13 cellular contexts compared by ENCODE assay signal in the genomic region with DNA sequence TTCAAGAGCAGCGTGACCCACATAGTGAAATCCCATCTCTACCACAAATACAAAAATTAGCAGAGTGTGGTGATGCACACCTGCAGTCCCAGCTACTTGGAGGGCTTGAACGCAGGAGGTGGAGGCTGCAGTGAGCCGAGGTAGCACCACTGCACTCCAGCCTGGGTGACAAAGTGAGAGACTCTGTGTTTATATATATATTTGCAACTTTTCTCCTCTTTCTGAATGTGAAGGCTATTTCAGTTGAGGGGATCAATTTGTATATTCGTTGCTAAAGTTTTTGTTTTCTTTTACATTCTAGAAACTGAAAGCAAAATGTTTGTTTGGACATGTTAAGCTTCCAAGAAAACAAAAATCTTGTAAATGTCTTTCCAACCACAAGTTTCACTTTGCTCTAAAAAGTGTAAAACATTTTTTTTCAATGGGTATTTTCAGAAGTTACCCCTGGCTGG. TPM values are rescaled to one million over a fixed set of nuclear protein-coding genes. Genes with fewer than 3 reads are reported as not detected.
DNase-seq lines count a peak whose midpoint lies in the region; ATAC-seq and TF ChIP-seq lines count a peak whose summit lies in the region.
"Had no signal": no experiment of that assay in that cellular context is flagged by ENCODE, and none has a peak within 500 bp of the region (broad histone marks: within the 10 kb centered on the region; RNA-seq: fewer than 3 reads in every experiment).

No MANE protein-coding gene starts in this region.

- H3K27ac ChIP-seq in naive thymus-derived CD4-positive, alpha-beta T cell (ENCODE audit: low read depth, low read length): no peak overlapping the region
- H3K27ac ChIP-seq: adrenal gland, spleen had no signal

- H3K4me1 ChIP-seq in naive thymus-derived CD4-positive, alpha-beta T cell (ENCODE audit: control insufficient read depth in 2 of 2, insufficient read depth in 2 of 2, low read length in 2 of 2): no peaks in the 10 kb centered on the region
- H3K4me1 ChIP-seq: adrenal gland, spleen had no signal

- intact Hi-C loops in natural killer cell (cut with micrococcal nuclease): no loop called here
- intact Hi-C loops in naive thymus-derived CD4-positive, alpha-beta T cell (cut with micrococcal nuclease): no loop called here

- H3K4me3 ChIP-seq in naive thymus-derived CD4-positive, alpha-beta T cell (ENCODE audit: low read length): no peak overlapping the region
- H3K4me3 ChIP-seq: adrenal gland, spleen had no signal

- no peaks in the 10 kb centered on the region for H3K36me3 ChIP-seq in naive thymus-derived CD4-positive, alpha-beta T cell (ENCODE audit: control insufficient read depth in 2 of 3, insufficient read depth in 3 of 3, low read length in 3 of 3)
- H3K36me3 ChIP-seq: adrenal gland, spleen had no signal

- POLR2A ChIA-PET in naive thymus-derived CD4-positive, alpha-beta T cell (lab: Charles Lee): no interaction called here

- peaks cover 3 to 5% of the 10 kb centered on the region in 2 donors for H3K27me3 Mint-ChIP-seq in natural killer cell (ENCODE audit: low read depth in 2 of 2)
- H3K27me3 Mint-ChIP-seq in naive thymus-derived CD4-positive, alpha-beta T cell: peaks cover 18 to 51% (median 25%) of the 10 kb centered on the region in 5 donors

- H3K9me3 Mint-ChIP-seq in natural killer cell: no peaks in the 10 kb centered on the region
- peaks cover 0 to 6% (median 0%) of the 10 kb centered on the region in 11 donors for H3K9me3 Mint-ChIP-seq in naive thymus-derived CD4-positive, alpha-beta T cell
- H3K9me3 Mint-ChIP-seq: CD4-positive, alpha-beta T cell had no signal

- DNase-seq in natural killer cell (no peak), NCI-H1048 (lab: John Stamatoyannopoulos, UW) (no peak)
- no peak for DNase-seq in naive thymus-derived CD4-positive, alpha-beta T cell
- DNase-seq: activated B cell treated with CpG ODN at 0.5 μM for 24 hours; adrenal gland; CD4-positive, alpha-beta T cell; cortex of kidney; SK-N-SH; spleen had no signal

- H3K36me3 Mint-ChIP-seq in natural killer cell: no peaks in the 10 kb centered on the region
- peaks cover 0 to 9% (median 0%) of the 10 kb centered on the region in 5 donors for H3K36me3 Mint-ChIP-seq in naive thymus-derived CD4-positive, alpha-beta T cell

- no peaks in the 10 kb centered on the region for H3K27me3 ChIP-seq in naive thymus-derived CD4-positive, alpha-beta T cell (ENCODE audit: control insufficient read depth in 2 of 2, insufficient read depth in 2 of 2, low read length in 2 of 2)
- H3K27me3 ChIP-seq: adrenal gland, spleen had no signal

- peak overlapping the region; percentile 25 for H3K4me3 Mint-ChIP-seq in natural killer cell
- H3K4me3 Mint-ChIP-seq in naive thymus-derived CD4-positive, alpha-beta T cell: peak overlapping the region in 1 of 10 donors; percentile 51
- H3K4me3 Mint-ChIP-seq: activated B cell treated with CpG ODN at 0.5 μM for 24 hours; CD4-positive, alpha-beta T cell had no signal

- peak overlapping the region in 1 of 2 donors; percentile 54 for H3K27ac Mint-ChIP-seq in natural killer cell
- H3K27ac Mint-ChIP-seq in naive thymus-derived CD4-positive, alpha-beta T cell: peak overlapping the region in 1 of 9 donors; percentile 73
- H3K27ac Mint-ChIP-seq: activated B cell treated with CpG ODN at 0.5 μM for 24 hours; CD4-positive, alpha-beta T cell had no signal

- no peak for TF ChIP-seq CTCF in natural killer cell (IDR thresholded peaks at IDR 0.05)

- CTCF ChIA-PET in naive thymus-derived CD4-positive, alpha-beta T cell (lab: Charles Lee): no interaction called here

- ATAC-seq in GM19043 (IDR thresholded peaks at IDR 0.05; ENCODE audit: low read depth, unreplicated experiment) (peak; percentile 53), GM21723 (IDR thresholded peaks at IDR 0.05; ENCODE audit: unreplicated experiment) (peak; percentile 71), HG03196 (IDR thresholded peaks at IDR 0.05; ENCODE audit: unreplicated experiment) (peak; percentile 45), natural killer cell (peak in 2 of 3 donors; percentile 35 to 54), HG03135 (IDR thresholded peaks at IDR 0.05; ENCODE audit: unreplicated experiment) (no peak)
- no peak for ATAC-seq in naive thymus-derived CD4-positive, alpha-beta T cell

- peaks cover 0 to 12% of the 10 kb centered on the region in 2 donors for H3K4me1 Mint-ChIP-seq in natural killer cell
- H3K4me1 Mint-ChIP-seq in naive thymus-derived CD4-positive, alpha-beta T cell: peaks cover 0 to 29% (median 0%) of the 10 kb centered on the region in 7 donors
- H3K4me1 Mint-ChIP-seq: activated B cell treated with CpG ODN at 0.5 μM for 24 hours had no signal

- no peaks in the 10 kb centered on the region for H3K9me3 ChIP-seq in naive thymus-derived CD4-positive, alpha-beta T cell (ENCODE audit: control insufficient read depth in 2 of 3, low read length in 3 of 3)
- H3K9me3 ChIP-seq: adrenal gland, SK-N-SH had no signal

RNA-seq across cellular contexts. Expression of gene FAM98B, which starts 29.8 kb away (rescaled TPM):
- 10 to 100 TPM; 27.5 to 34.0 (median 29.0) TPM for total RNA-seq in natural killer cell
- total RNA-seq in naive thymus-derived CD4-positive, alpha-beta T cell: 10 to 100 TPM; 16.2 to 39.5 (median 27.6) TPM
- 1 to 10 TPM; 2.4 to 6.7 TPM for polyA plus RNA-seq in naive thymus-derived CD4-positive, alpha-beta T cell

Comparison
In these comparisons a context has a peak if more than half of its experiments do, and no peak if none do; other contexts are left out.
1. ATAC-seq: peak in GM19043 (single experiment), GM21723 (single experiment), HG03196 (single experiment) and natural killer cell (2 of 3); none in HG03135 (single experiment) and naive thymus-derived CD4-positive, alpha-beta T cell (single experiment).